14 cellular contexts compared by ENCODE assay signal in genomic region chr19:17862711-17863519, GRCh38. TPM values are rescaled to one million over a fixed set of nuclear protein-coding genes. Genes with fewer than 3 reads are reported as not detected.
DNase-seq lines count a peak whose midpoint lies in the region; ATAC-seq, FAIRE-seq and TF ChIP-seq lines count a peak whose summit lies in the region.
"Had no signal": no experiment of that assay in that cellular context is flagged by ENCODE, and none has a peak within 500 bp of the region (broad histone marks: within the 10 kb centered on the region; RNA-seq: fewer than 3 reads in every experiment).

No MANE protein-coding gene starts in this region.

- H3K4me3 Mint-ChIP-seq in WTC11 (peak overlapping the region; percentile 30), naive B cell (peak overlapping the region; percentile 58 to 100 (median 80))

- H3K4me1 Mint-ChIP-seq in WTC11 (peaks cover 29% of the 10 kb centered on the region), naive B cell (peaks cover 37 to 52% (median 52%) of the 10 kb centered on the region in 3 donors)

- peak overlapping the region; percentile 90 for H3K27ac Mint-ChIP-seq in WTC11
- peak overlapping the region; percentile 60 to 96 (median 90) for H3K27ac Mint-ChIP-seq in naive B cell

- POLR2A ChIA-PET in WTC11 (lab: Charles Lee): interaction anchor here (0.7 kb wide), 1 partner anchor 28 kb away, joined by 3 read pairs; no protein-coding TSS in a partner anchor

- TF ChIP-seq POLR2A in GM12891 (IDR thresholded peaks at IDR 0.05; ENCODE audit: low read depth, low read length): no peak; the same call in 1 of the 2 replicates

- TF ChIP-seq CTCF in C4-2B (conservative IDR thresholded peaks at IDR 0.05): no peak
- no peak for TF ChIP-seq CTCF in WTC11 (IDR thresholded peaks at IDR 0.05)

- CTCF ChIA-PET in WTC11 (lab: Charles Lee): interaction anchor here (0.6 to 4.5 kb wide), 2 partner anchors 18 to 69 kb away, joined by 4 to 37 read pairs; partner anchors contain the start of gene CCDC124

- no peak for ATAC-seq in WTC11
- peak; percentile 8 to 17 for ATAC-seq in naive B cell (ENCODE audit: low read depth in 2 of 2)
- no peak for ATAC-seq in GM19035 (IDR thresholded peaks at IDR 0.05; ENCODE audit: unreplicated experiment)
- ATAC-seq: SK-N-SH treated with all-trans-retinoic acid at 6 μM for 48 hours had no signal

- H3K36me3 Mint-ChIP-seq in WTC11: peaks cover 48% of the 10 kb centered on the region
- peaks cover 0 to 14% of the 10 kb centered on the region in 2 donors for H3K36me3 Mint-ChIP-seq in naive B cell

- peak overlapping the region; percentile 99 for H3K27ac ChIP-seq in C4-2B
- H3K27ac ChIP-seq: coronary artery, right atrium auricular region had no signal

- no peak for FAIRE-seq in GM12891 (lab: Jason Lieb, UNC)

- H3K9me3 Mint-ChIP-seq in WTC11: no peaks in the 10 kb centered on the region
- no peaks in the 10 kb centered on the region for H3K9me3 Mint-ChIP-seq in naive B cell

- H3K27me3 Mint-ChIP-seq in WTC11 (ENCODE audit: low read depth) (no peaks in the 10 kb centered on the region; the same call in 1 of the 2 replicates), naive B cell (no peaks in the 10 kb centered on the region)

- DNase-seq in GM12891 (ENCODE audit: insufficient read length, low spot score) (no peak), WTC11 (ENCODE audit: low spot score) (no peak), naive B cell (peak; percentile 62), NCI-H524 treated with DMSO at 0.1 percent for 48 hours (lab: John Stamatoyannopoulos, UW) (no peak), LoVo (ENCODE audit: low spot score) (no peak), AG08396 (ENCODE audit: low spot score) (no peak)
- DNase-seq: DMS53, NCI-H2029 had no signal

TF ChIP-seq in GM12891, 5 proteins besides CTCF, POLR2A, EP300 and RAD21:
- TF ChIP-seq SPI1 (IDR thresholded peaks at IDR 0.05; ENCODE audit: low read depth, low read length) (no peak), TAF1 (IDR thresholded peaks at IDR 0.05; ENCODE audit: low read depth, low read length) (no peak), PAX5 (IDR thresholded peaks at IDR 0.05; ENCODE audit: insufficient read depth, low read length, severe bottlenecking) (peak; percentile 23)

TF ChIP-seq in WTC11, 78 proteins besides CTCF, POLR2A, EP300 and RAD21:
- TF ChIP-seq PREB (CRISPR knock-in tag; IDR thresholded peaks at IDR 0.05; ENCODE audit: borderline replicate concordance) (no peak), ZNF416 (CRISPR knock-in tag; IDR thresholded peaks at IDR 0.05) (0 out of 2 replicates have a peak, but pooled peaks have one; percentile 22)

RNA-seq across cellular contexts. Expression of gene RPL18A, which starts 3.2 kb away (rescaled TPM):
- 5,111 TPM for polyA plus RNA-seq in GM12891 (2012; ENCODE audit: low read depth, missing spikeins)
- total RNA-seq in WTC11 (2021): 2,950 to 3,448 TPM (median 3,445 TPM) in 3 replicates
- 1,000 to 10,000 TPM; 4,544 to 6,141 (median 5,279) TPM for polyA plus RNA-seq in naive B cell (ENCODE audit: low read depth in 6 of 6)

RNA-seq across cellular contexts. Expression of gene SLC5A5, which starts 8.8 kb away (rescaled TPM):
- 0.14 TPM for polyA plus RNA-seq in GM12891 (2012; ENCODE audit: low read depth, missing spikeins)
- 2.5 TPM in 3 replicates for total RNA-seq in WTC11 (2021)
- under 1 TPM in 5 of 6 donors, not detected in 1; 0.07 to 0.80 (median 0.19) TPM for polyA plus RNA-seq in naive B cell (ENCODE audit: low read depth in 6 of 6)
- total RNA-seq: glomerular endothelial cell, right atrium auricular region had no signal

RNA-seq across cellular contexts. Expression of gene JAK3, which starts 15.1 kb away (rescaled TPM):
- polyA plus RNA-seq in GM12891 (2012; ENCODE audit: low read depth, missing spikeins): 19.1 TPM
- total RNA-seq in WTC11 (2021): 4.4 to 5.6 TPM (median 5.6 TPM) in 3 replicates
- polyA plus RNA-seq in naive B cell (ENCODE audit: low read depth in 6 of 6): 10 to 100 TPM; 38.5 to 68.7 (median 56.0) TPM

RNA-seq across cellular contexts. Expression of gene INSL3, which starts 41.6 kb away (rescaled TPM):
- 3.8 TPM for polyA plus RNA-seq in GM12891 (2012; ENCODE audit: low read depth, missing spikeins)
- 0.79 to 1.2 TPM (median 1.2 TPM) in 3 replicates for total RNA-seq in WTC11 (2021)
- polyA plus RNA-seq in naive B cell (ENCODE audit: low read depth in 6 of 6): 1 to 10 TPM in 2 of 6 donors, under 1 TPM in 3, not detected in 1; 0.49 to 1.8 (median 0.89) TPM
- total RNA-seq: glomerular endothelial cell, right atrium auricular region had no signal

Comparison
In these comparisons a context has a peak if more than half of its experiments do, and no peak if none do; other contexts are left out.
1. ATAC-seq: peak in naive B cell (2 of 2); none in WTC11 (single experiment) and GM19035 (single experiment).